ENCODE assay signal across 8 cellular contexts in the genomic region with DNA sequence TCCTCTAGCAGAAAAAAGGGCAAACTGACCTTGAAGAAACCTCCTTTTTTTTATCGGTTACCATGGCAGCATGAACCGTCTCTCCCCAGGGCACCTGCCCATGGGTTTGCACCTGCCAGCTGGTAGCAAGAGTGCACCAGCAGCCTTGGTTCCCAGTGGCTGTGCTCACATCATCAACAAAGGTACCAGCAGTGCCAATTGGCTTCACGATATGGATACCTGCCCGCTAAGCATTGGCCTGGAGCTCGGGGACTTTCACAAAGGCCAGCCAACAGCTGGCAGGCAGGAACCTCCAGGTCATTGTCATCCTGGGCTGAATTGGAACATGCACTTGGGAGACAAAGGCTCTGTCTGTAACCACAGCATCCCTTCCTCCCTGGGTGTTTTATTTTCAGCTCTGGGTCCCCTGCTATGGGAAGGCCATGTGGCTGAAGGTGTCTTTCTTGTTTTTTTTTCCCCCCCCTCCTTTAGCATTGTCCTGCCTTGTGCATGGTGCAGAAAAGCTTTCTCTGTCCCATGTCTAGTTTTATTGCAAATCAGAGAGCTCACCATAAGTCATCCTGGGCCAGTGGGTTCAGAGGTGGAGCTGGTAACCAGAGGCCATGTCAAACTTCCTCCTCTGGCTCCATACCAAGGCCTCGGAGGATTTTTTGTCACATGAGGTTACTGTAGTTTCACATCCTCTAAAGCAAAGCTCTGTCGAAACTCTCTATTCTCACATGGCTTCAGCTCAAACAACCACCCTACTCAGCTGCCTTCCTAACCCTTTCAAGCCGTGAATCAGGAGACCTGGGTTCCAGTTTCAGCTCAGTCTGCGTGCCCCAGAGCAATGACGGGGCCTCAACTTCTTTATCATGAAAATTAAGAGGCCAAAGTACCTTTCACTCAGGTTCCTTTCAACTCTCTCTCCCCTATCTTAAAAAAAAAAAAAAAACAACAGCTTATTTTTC.
DNase-seq lines count a peak whose midpoint lies in the region; ATAC-seq and TF ChIP-seq lines count a peak whose summit lies in the region.

No MANE protein-coding gene starts in this region.

- H3K27ac ChIP-seq in GM23338 (ENCODE audit: low read depth) (peak overlapping the region; percentile 75; the same call in 1 of the 2 replicates), MM.1S (ENCODE audit: low read length) (peak overlapping the region; percentile 99)

- H3K4me1 ChIP-seq in GM23338 (ENCODE audit: insufficient read depth) (peaks cover 34% of the 10 kb centered on the region), MM.1S (ENCODE audit: low read length) (peaks cover 59% of the 10 kb centered on the region)

- H3K9ac ChIP-seq in MM.1S (ENCODE audit: low read length) = peak overlapping the region; percentile 87

- H2AFZ ChIP-seq in GM23338 (no peak overlapping the region), MM.1S (ENCODE audit: low read length) (peak overlapping the region; percentile 10; the same call in 1 of the 2 replicates)

- H3K4me1 Mint-ChIP-seq in GM23338 = peaks cover 41% of the 10 kb centered on the region

- H3K9me3 ChIP-seq in MM.1S (replicated peaks; ENCODE audit: insufficient read depth, low read length) = no peaks in the 10 kb centered on the region

- H3K36me3 ChIP-seq in GM23338 (ENCODE audit: insufficient read depth) (no peaks in the 10 kb centered on the region), MM.1S (replicated peaks; ENCODE audit: insufficient read depth, low read length) (no peaks in the 10 kb centered on the region)

- H3K27me3 Mint-ChIP-seq in GM23338 (ENCODE audit: insufficient read depth, low read depth, poor library complexity) = peaks cover 11% of the 10 kb centered on the region

- H3K79me2 ChIP-seq in GM23338 (replicated peaks; ENCODE audit: insufficient read depth) = no peaks in the 10 kb centered on the region
- no peaks in the 10 kb centered on the region for H3K79me2 ChIP-seq in MM.1S (ENCODE audit: low read length)

- H3K36me3 Mint-ChIP-seq in GM23338 (ENCODE audit: low read depth) = no peaks in the 10 kb centered on the region; the same call in 2 of the 3 replicates

- in situ Hi-C loops in GM13976 (cut with MboI; ENCODE audit: low sequenced_read_pairs, unreplicated experiment) = no loop called here

- H3K4me3 Mint-ChIP-seq in GM23338 = peak overlapping the region; percentile 28; the same call in 1 of the 3 replicates

- H3K4me3 ChIP-seq in GM23338 (no peak overlapping the region; the same call in 1 of the 2 replicates), MM.1S (ENCODE audit: low read length) (peak overlapping the region; percentile 43), fibroblast of villous mesenchyme (ENCODE audit: low read depth, low read length) (no peak overlapping the region)

- no peaks in the 10 kb centered on the region for H4K20me1 ChIP-seq in GM23338 (replicated peaks; ENCODE audit: insufficient read depth)
- H4K20me1 ChIP-seq in MM.1S (ENCODE audit: insufficient read depth, low read length) = no peaks in the 10 kb centered on the region

- peak overlapping the region; percentile 81 for H3K27ac Mint-ChIP-seq in GM23338

- ATAC-seq in GM23338 = peak; percentile 93

- no peaks in the 10 kb centered on the region for H3K9me3 Mint-ChIP-seq in GM23338

- peaks cover 4% of the 10 kb centered on the region; the same call in 1 of the 2 replicates for H3K27me3 ChIP-seq in GM23338 (ENCODE audit: insufficient read depth)
- H3K27me3 ChIP-seq in MM.1S (replicated peaks; ENCODE audit: insufficient read depth, low read length) = no peaks in the 10 kb centered on the region

- H3K4me2 ChIP-seq in GM23338 = peak overlapping the region; percentile 31
- peak overlapping the region; percentile 71 for H3K4me2 ChIP-seq in MM.1S (ENCODE audit: low read depth, low read length)

- TF ChIP-seq CTCF in GM13976 (IDR thresholded peaks at IDR 0.05; ENCODE audit: borderline replicate concordance, control extremely low read depth, extremely low read depth, insufficient read depth, missing control alignments) (no peak), GM23338 (conservative IDR thresholded peaks at IDR 0.05; ENCODE audit: low read depth in 2 of 2) (no peak), MM.1S (IDR thresholded peaks at IDR 0.05; ENCODE audit: low read length) (no peak), fibroblast of villous mesenchyme (IDR thresholded peaks at IDR 0.05; ENCODE audit: insufficient read depth, low read depth, low read length) (no peak)

- peak; percentile 74 for DNase-seq in GM13976 (ENCODE audit: low spot score)
- DNase-seq in GM23338 (ENCODE audit: low spot score) = peak; percentile 79
- DNase-seq in MM.1S = peak; percentile 98
- peak; percentile 38 for DNase-seq in activated CD4-positive, CD25-positive, alpha-beta regulatory T cell treated with anti-CD3 and anti-CD28 coated beads, Interleukin-2, amount 50 U/mL, for 72 hours
- DNase-seq in fibroblast of villous mesenchyme (ENCODE audit: low read depth) = peak; percentile 37
- DNase-seq in renal cortical epithelial cell (ENCODE audit: low read depth) = peak; percentile 72
- DNase-seq in NCI-H1436 (lab: John Stamatoyannopoulos, UW) = no peak
- DNase-seq in amniotic stem cell (lab: John Stamatoyannopoulos, UW) = no peak

- peaks cover 7% of the 10 kb centered on the region; the same call in 1 of the 2 replicates for H3K9me2 ChIP-seq in GM23338 (ENCODE audit: insufficient read depth)
- H3K9me2 ChIP-seq in MM.1S (replicated peaks; ENCODE audit: insufficient read depth, low read length) = no peaks in the 10 kb centered on the region

- no peaks in the 10 kb centered on the region for H3F3A ChIP-seq in GM23338 (replicated peaks; ENCODE audit: low read depth)
- H3F3A ChIP-seq in MM.1S (ENCODE audit: insufficient read depth, low read length) = peaks cover 36% of the 10 kb centered on the region

TF ChIP-seq in GM23338, 12 proteins besides CTCF, POLR2A, EP300 and RAD21:
- peak; percentile 47; the same call in 1 of the 2 replicates for TF ChIP-seq NANOG (IDR thresholded peaks at IDR 0.05; ENCODE audit: borderline replicate concordance)
- TF ChIP-seq, protein P1, sequence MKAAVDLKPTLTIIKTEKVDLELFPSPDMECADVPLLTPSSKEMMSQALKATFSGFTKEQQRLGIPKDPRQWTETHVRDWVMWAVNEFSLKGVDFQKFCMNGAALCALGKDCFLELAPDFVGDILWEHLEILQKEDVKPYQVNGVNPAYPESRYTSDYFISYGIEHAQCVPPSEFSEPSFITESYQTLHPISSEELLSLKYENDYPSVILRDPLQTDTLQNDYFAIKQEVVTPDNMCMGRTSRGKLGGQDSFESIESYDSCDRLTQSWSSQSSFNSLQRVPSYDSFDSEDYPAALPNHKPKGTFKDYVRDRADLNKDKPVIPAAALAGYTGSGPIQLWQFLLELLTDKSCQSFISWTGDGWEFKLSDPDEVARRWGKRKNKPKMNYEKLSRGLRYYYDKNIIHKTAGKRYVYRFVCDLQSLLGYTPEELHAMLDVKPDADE (IDR thresholded peaks at IDR 0.05) = no peak

Comparison
In these comparisons a context has a peak if more than half of its experiments do, and no peak if none do; other contexts are left out.
1. DNase-seq: peak in GM13976 (single experiment), GM23338 (single experiment), MM.1S (single experiment), activated CD4-positive, CD25-positive, alpha-beta regulatory T cell treated with anti-CD3 and anti-CD28 coated beads, Interleukin-2, amount 50 U/mL, for 72 hours (single experiment), fibroblast of villous mesenchyme (single experiment) and renal cortical epithelial cell (single experiment); none in NCI-H1436 (single experiment) and amniotic stem cell (single experiment).